In genomic region chr15:45087513-45087912, GRCh38 we compare ENCODE assay signal across 22 cellular contexts. TPM values are rescaled to one million over a fixed set of nuclear protein-coding genes. Genes with fewer than 3 reads are reported as not detected.
DNase-seq lines count a peak whose midpoint lies in the region; TF ChIP-seq lines count a peak whose summit lies in the region.
"Had no signal": no experiment of that assay in that cellular context is flagged by ENCODE, and none has a peak within 500 bp of the region (broad histone marks: within the 10 kb centered on the region; RNA-seq: fewer than 3 reads in every experiment).

No MANE protein-coding gene starts in this region.

- H3K9me3 Mint-ChIP-seq in endodermal cell, result no peaks in the 10 kb centered on the region
- H3K9me3 Mint-ChIP-seq: activated CD8-positive, alpha-beta T cell treated with anti-CD3 and anti-CD28 coated beads for 36 hours; activated naive CD8-positive, alpha-beta T cell treated with anti-CD3 and anti-CD28 coated beads for 36 hours; activated T-cell treated with anti-CD3 and anti-CD28 coated beads, Interleukin-2, amount 50 U/mL, for 72 hours; brain; dendritic cell treated with granulocyte-macrophage colony-stimulating factor and Interleukin-4, amounts not matched to agents 40 ng/mL and 50 ng/mL, for 4 days; mesothelial cell of epicardium; neural crest cell had no signal

- TF ChIP-seq CTCF in GM06990 (IDR thresholded peaks at IDR 0.05; ENCODE audit: insufficient read depth, low read length, poor library complexity, severe bottlenecking), result peak; percentile 23
- peak; percentile 55 for TF ChIP-seq CTCF in endodermal cell (conservative IDR thresholded peaks at IDR 0.05)
- TF ChIP-seq CTCF in mammary epithelial cell (conservative IDR thresholded peaks at IDR 0.05 in 1 of 2, IDR thresholded peaks at IDR 0.05 in 1 of 2; ENCODE audit: extremely low read depth in 1 of 2, insufficient read depth in 1 of 2, low read depth in 1 of 2, low read length in 2 of 2), result no peak

- H3K36me3 Mint-ChIP-seq in endodermal cell (ENCODE audit: low read depth), result no peaks in the 10 kb centered on the region
- H3K36me3 Mint-ChIP-seq: activated naive CD8-positive, alpha-beta T cell treated with anti-CD3 and anti-CD28 coated beads for 36 hours; brain; mesothelial cell of epicardium had no signal

- no peak overlapping the region for H3K4me3 Mint-ChIP-seq in endodermal cell
- H3K4me3 Mint-ChIP-seq: activated CD8-positive, alpha-beta T cell treated with anti-CD3 and anti-CD28 coated beads for 36 hours; activated naive CD8-positive, alpha-beta T cell treated with anti-CD3 and anti-CD28 coated beads for 36 hours; activated T-cell treated with anti-CD3 and anti-CD28 coated beads, Interleukin-2, amount 50 U/mL, for 72 hours; brain; dendritic cell treated with granulocyte-macrophage colony-stimulating factor and Interleukin-4, amounts not matched to agents 40 ng/mL and 50 ng/mL, for 4 days; mesothelial cell of epicardium; neural crest cell had no signal

- no peak overlapping the region for H3K4me2 ChIP-seq in trophoblast cell (ENCODE audit: low read length)
- H3K4me2 ChIP-seq in mammary epithelial cell (ENCODE audit: insufficient read depth, low read depth, low read length), result no peak overlapping the region
- H3K4me2 ChIP-seq: BLaER1 treated with 17β-estradiol and CSF1 and Interleukin-3, amounts not matched to agents 10 nM and 100 nM had no signal

- no peak overlapping the region for H2AK5ac ChIP-seq in trophoblast cell (ENCODE audit: low read length)

- dilution Hi-C loops in mammary epithelial cell (cut with HindIII; ENCODE audit: low sequenced_read_pairs), result no loop called here

- CTCF ChIA-PET in mammary epithelial cell (lab: Charles Lee; ENCODE audit: low non-redundant PET), result no interaction called here

- no peak overlapping the region for H3K18ac ChIP-seq in trophoblast cell (ENCODE audit: low read length)

- H3K14ac ChIP-seq in trophoblast cell (ENCODE audit: low read length), result no peak overlapping the region

- H3K27me3 Mint-ChIP-seq in endodermal cell (ENCODE audit: insufficient read depth), result peaks cover 49% of the 10 kb centered on the region

- H3K9me3 ChIP-seq in endodermal cell (ENCODE audit: control insufficient read depth, low read length) (no peaks in the 10 kb centered on the region), trophoblast cell (ENCODE audit: insufficient read depth, low read depth, low read length) (no peaks in the 10 kb centered on the region), mammary epithelial cell (replicated peaks; ENCODE audit: insufficient read depth, low read length) (no peaks in the 10 kb centered on the region)
- H3K9me3 ChIP-seq: BLaER1 treated with 17β-estradiol and CSF1 and Interleukin-3, amounts not matched to agents 10 nM and 100 nM; spleen had no signal

- no peak overlapping the region for H3K23ac ChIP-seq in trophoblast cell (ENCODE audit: low read length)

- H3K36me3 ChIP-seq in GM06990 (ENCODE audit: control insufficient read depth, insufficient read depth, low read length) (no peaks in the 10 kb centered on the region), H7 (replicated peaks; ENCODE audit: control insufficient read depth, insufficient read depth, low read length) (no peaks in the 10 kb centered on the region), endodermal cell (ENCODE audit: control insufficient read depth, insufficient read depth, low read length) (no peaks in the 10 kb centered on the region), trophoblast cell (ENCODE audit: control insufficient read depth in 1 of 2, insufficient read depth in 2 of 2, low read length in 2 of 2) (no peaks in the 10 kb centered on the region), mammary epithelial cell (ENCODE audit: insufficient read depth, low read length) (no peaks in the 10 kb centered on the region)
- H3K36me3 ChIP-seq: BLaER1 treated with 17β-estradiol and CSF1 and Interleukin-3, amounts not matched to agents 10 nM and 100 nM; spleen had no signal

- H4K8ac ChIP-seq in trophoblast cell (ENCODE audit: low read depth, low read length), result no peak overlapping the region

- peaks cover 8% of the 10 kb centered on the region for H3K4me1 ChIP-seq in endodermal cell (ENCODE audit: control insufficient read depth, insufficient read depth, low read length)
- H3K4me1 ChIP-seq in trophoblast cell (ENCODE audit: control insufficient read depth in 1 of 2, insufficient read depth in 2 of 2, low read length in 2 of 2), result no peaks in the 10 kb centered on the region
- H3K4me1 ChIP-seq in mammary epithelial cell (ENCODE audit: insufficient read depth, low read length), result no peaks in the 10 kb centered on the region
- H3K4me1 ChIP-seq: BLaER1 treated with 17β-estradiol and CSF1 and Interleukin-3, amounts not matched to agents 10 nM and 100 nM; foreskin keratinocyte; spleen had no signal

- no peak overlapping the region for H3K4ac ChIP-seq in trophoblast cell (ENCODE audit: low read depth, low read length)

- no peak overlapping the region for H2BK5ac ChIP-seq in trophoblast cell (ENCODE audit: low read depth, low read length, poor library complexity)

- no peaks in the 10 kb centered on the region for H3K79me2 ChIP-seq in trophoblast cell (ENCODE audit: control insufficient read depth, insufficient read depth, low read length, poor library complexity)
- no peaks in the 10 kb centered on the region for H3K79me2 ChIP-seq in mammary epithelial cell (ENCODE audit: insufficient read depth, low read length)

- no peaks in the 10 kb centered on the region for H4K20me1 ChIP-seq in mammary epithelial cell (ENCODE audit: insufficient read depth, low read length)
- H4K20me1 ChIP-seq: BLaER1 treated with 17β-estradiol and CSF1 and Interleukin-3, amounts not matched to agents 10 nM and 100 nM had no signal

- DNase-seq in GM06990 (ENCODE audit: extremely low read depth, insufficient read length) (no peak), H7 (peak; percentile 20), OCI-M1 (lab: John Stamatoyannopoulos, UW) (peak; percentile 54), endodermal cell (no peak), NCI-H128 (lab: John Stamatoyannopoulos, UW; ENCODE audit: unreplicated experiment) (no peak), trophoblast cell (no peak), mammary epithelial cell (no peak)
- DNase-seq: activated CD8-positive, alpha-beta T cell treated with anti-CD3 and anti-CD28 coated beads for 36 hours; activated naive CD8-positive, alpha-beta T cell treated with anti-CD3 and anti-CD28 coated beads for 36 hours; activated T-cell treated with anti-CD3 and anti-CD28 coated beads, Interleukin-2, amount 50 U/mL, for 72 hours; DMS153; foreskin keratinocyte; NCI-H446 treated with DMSO at 0.1 percent for 48 hours; spleen; stimulated activated CD8-positive, alpha-beta memory T cell treated with anti-CD3 and anti-CD28 coated beads, Interleukin-4, amount 100 ng/mL, for 48 hours; substantia nigra had no signal

- H3K27me3 ChIP-seq in GM06990 (replicated peaks; ENCODE audit: control insufficient read depth, insufficient read depth, low read length) (no peaks in the 10 kb centered on the region; the same call in none of the 2 replicates), H7 (ENCODE audit: control insufficient read depth, insufficient read depth, low read length) (no peaks in the 10 kb centered on the region; the same call in 1 of the 2 replicates), endodermal cell (ENCODE audit: control insufficient read depth, insufficient read depth, low read length, poor library complexity, severe bottlenecking) (peaks cover 69% of the 10 kb centered on the region), trophoblast cell (ENCODE audit: insufficient read depth, low read length) (no peaks in the 10 kb centered on the region), mammary epithelial cell (ENCODE audit: insufficient read depth, low read length) (no peaks in the 10 kb centered on the region)
- H3K27me3 ChIP-seq: BLaER1 treated with 17β-estradiol and CSF1 and Interleukin-3, amounts not matched to agents 10 nM and 100 nM had no signal

- H2AFZ ChIP-seq in trophoblast cell (ENCODE audit: insufficient read depth, low read length, poor library complexity), result no peak overlapping the region
- no peak overlapping the region for H2AFZ ChIP-seq in mammary epithelial cell (ENCODE audit: low read depth, low read length)

- WGBS in endodermal cell (ENCODE audit: insufficient coverage in 1 of 2, insufficient read length in 1 of 2), 2 experiments, result 89% methylated on average over 1 of the region's 1 CpG; no CpG with 5 or more reads in 1 of the 2 experiments
- WGBS in trophoblast cell (ENCODE audit: extremely low coverage, insufficient coverage, insufficient read length), result no CpG with 5 or more reads among the region's 1 CpG
- WGBS in mammary epithelial cell (ENCODE audit: low coverage, missing lambda C conversion rate), result 63% methylated on average over 1 of the region's 1 CpG

- H3K27ac Mint-ChIP-seq in endodermal cell, result no peak overlapping the region
- H3K27ac Mint-ChIP-seq: activated CD8-positive, alpha-beta T cell treated with anti-CD3 and anti-CD28 coated beads for 36 hours; activated naive CD8-positive, alpha-beta T cell treated with anti-CD3 and anti-CD28 coated beads for 36 hours; activated T-cell treated with anti-CD3 and anti-CD28 coated beads, Interleukin-2, amount 50 U/mL, for 72 hours; brain; dendritic cell treated with granulocyte-macrophage colony-stimulating factor and Interleukin-4, amounts not matched to agents 40 ng/mL and 50 ng/mL, for 4 days; mesothelial cell of epicardium had no signal

- no peak overlapping the region for H4K12ac ChIP-seq in trophoblast cell (ENCODE audit: low read depth, low read length)

- no TSS peak for BruUV-seq in mammary epithelial cell (replicated peaks; lab: Mats Ljungman, UMichigan)

- no peak overlapping the region for H2BK120ac ChIP-seq in trophoblast cell (ENCODE audit: insufficient read depth, low read length, poor library complexity)

- H3K27ac ChIP-seq in endodermal cell (ENCODE audit: low read depth, low read length) (no peak overlapping the region), trophoblast cell (ENCODE audit: low read depth, low read length) (no peak overlapping the region), mammary epithelial cell (ENCODE audit: insufficient read depth, low read depth, low read length) (no peak overlapping the region)
- H3K27ac ChIP-seq: BLaER1 treated with 17β-estradiol and CSF1 and Interleukin-3, amounts not matched to agents 10 nM and 100 nM; foreskin keratinocyte; spleen had no signal

- H3K9ac ChIP-seq in endodermal cell (ENCODE audit: extremely low read depth, low read length, poor library complexity, severe bottlenecking), result no peak overlapping the region
- no peak overlapping the region for H3K9ac ChIP-seq in trophoblast cell (ENCODE audit: low read length)
- no peak overlapping the region for H3K9ac ChIP-seq in mammary epithelial cell (ENCODE audit: insufficient read depth, low read length)
- H3K9ac ChIP-seq: BLaER1 treated with 17β-estradiol and CSF1 and Interleukin-3, amounts not matched to agents 10 nM and 100 nM had no signal

- in situ Hi-C loops in mammary epithelial cell (cut with MboI; ENCODE audit: low sequenced_read_pairs in 2 of 2), result no loop called here

- H3K4me3 ChIP-seq in GM06990 (replicated peaks; ENCODE audit: low read depth, low read length) (no peak overlapping the region), H7 (ENCODE audit: insufficient read depth, low read depth, low read length) (no peak overlapping the region), endodermal cell (ENCODE audit: low read length) (no peak overlapping the region), trophoblast cell (ENCODE audit: low read depth, low read length) (no peak overlapping the region), mammary epithelial cell (replicated peaks in 1 of 3; ENCODE audit: insufficient read depth in 1 of 3, low read depth in 2 of 3, low read length in 3 of 3) (no peak overlapping the region)
- H3K4me3 ChIP-seq: BLaER1 treated with 17β-estradiol and CSF1 and Interleukin-3, amounts not matched to agents 10 nM and 100 nM; spleen had no signal

- peaks cover 13% of the 10 kb centered on the region for H3K4me1 Mint-ChIP-seq in endodermal cell
- H3K4me1 Mint-ChIP-seq: activated naive CD8-positive, alpha-beta T cell treated with anti-CD3 and anti-CD28 coated beads for 36 hours; brain; neural crest cell had no signal

- no peaks in the 10 kb centered on the region for H3K79me1 ChIP-seq in trophoblast cell (ENCODE audit: low read length)

- intact Hi-C loops in mammary epithelial cell (cut with micrococcal nuclease), result no loop called here

- H4K91ac ChIP-seq in trophoblast cell (ENCODE audit: low read depth, low read length), result no peak overlapping the region

- no peak overlapping the region for H2BK12ac ChIP-seq in trophoblast cell (ENCODE audit: low read length)

RNA-seq across cellular contexts. Expression of gene DUOX2, which starts 26.5 kb away (rescaled TPM):
- 0.15 TPM in 1 of 2 replicates, not detected in the other for total RNA-seq in H7 (2014; rRNA removed; shearing (Covaris generic))
- total RNA-seq in endodermal cell, result under 1 TPM; 0.11 to 0.13 TPM
- 0.11 TPM for polyA plus RNA-seq in endodermal cell (2013, experiment 1 of 2)
- polyA plus RNA-seq in endodermal cell (2013, experiment 2 of 2), result 0.08 TPM
- 0.19 TPM in 2 replicates for polyA plus RNA-seq in trophoblast cell (2013)
- under 1 TPM; 0.24 to 0.33 TPM for total RNA-seq in mammary epithelial cell
- 0.06 TPM for polyA plus RNA-seq in mammary epithelial cell
- polyA minus RNA-seq in mammary epithelial cell, result not detected
- total RNA-seq: activated naive CD8-positive, alpha-beta T cell treated with anti-CD3 and anti-CD28 coated beads for 36 hours; M059J; spleen had no signal

RNA-seq across cellular contexts. Expression of gene DUOXA2, which starts 26.6 kb away (rescaled TPM):
- total RNA-seq in H7 (2014; rRNA removed; shearing (Covaris generic)), result not detected in 2 replicates
- total RNA-seq in endodermal cell, result not detected
- polyA plus RNA-seq in endodermal cell (2013, experiment 1 of 2), result not detected
- not detected for polyA plus RNA-seq in endodermal cell (2013, experiment 2 of 2)
- polyA plus RNA-seq in trophoblast cell (2013), result not detected in 2 replicates
- total RNA-seq in mammary epithelial cell, result not detected
- polyA plus RNA-seq in mammary epithelial cell, result not detected
- not detected for polyA minus RNA-seq in mammary epithelial cell
- total RNA-seq: activated CD8-positive, alpha-beta T cell treated with anti-CD3 and anti-CD28 coated beads for 36 hours; activated naive CD8-positive, alpha-beta T cell treated with anti-CD3 and anti-CD28 coated beads for 36 hours; activated T-cell treated with anti-CD3 and anti-CD28 coated beads, Interleukin-2, amount 50 U/mL, for 72 hours; foreskin keratinocyte; mesothelial cell of epicardium; neural crest cell; spleen had no signal
- polyA plus RNA-seq: foreskin keratinocyte had no signal

RNA-seq across cellular contexts. Expression of gene DUOXA1, which starts 42.2 kb away (rescaled TPM):
- 0.07 TPM in 1 of 2 replicates, not detected in the other for total RNA-seq in H7 (2014; rRNA removed; shearing (Covaris generic))
- total RNA-seq in endodermal cell, result under 1 TPM; 0.86 to 0.99 TPM
- polyA plus RNA-seq in endodermal cell (2013, experiment 1 of 2), result 0.14 TPM
- 0.91 TPM for polyA plus RNA-seq in endodermal cell (2013, experiment 2 of 2)
- 2.8 and 3.4 TPM in 2 replicates for polyA plus RNA-seq in trophoblast cell (2013)
- 1 to 10 TPM; 1.8 to 5.5 TPM for total RNA-seq in mammary epithelial cell
- polyA plus RNA-seq in mammary epithelial cell, result 2.2 TPM
- not detected for polyA minus RNA-seq in mammary epithelial cell
- total RNA-seq: activated CD8-positive, alpha-beta T cell treated with anti-CD3 and anti-CD28 coated beads for 36 hours; activated naive CD8-positive, alpha-beta T cell treated with anti-CD3 and anti-CD28 coated beads for 36 hours; M059J; neural crest cell had no signal

RNA-seq across cellular contexts. Expression of gene DUOX1, which starts 42.3 kb away (rescaled TPM):
- 0.24 and 0.37 TPM in 2 replicates for total RNA-seq in H7 (2014; rRNA removed; shearing (Covaris generic))
- total RNA-seq in endodermal cell (1 to 10 TPM; 1.2 to 1.9 TPM), mammary epithelial cell (10 to 100 TPM; 15.0 to 42.8 TPM)
- polyA plus RNA-seq in endodermal cell (2013, experiment 1 of 2), result 0.43 TPM
- 0.29 TPM for polyA plus RNA-seq in endodermal cell (2013, experiment 2 of 2)
- 1.1 and 1.4 TPM in 2 replicates for polyA plus RNA-seq in trophoblast cell (2013)
- 10.5 TPM for polyA plus RNA-seq in mammary epithelial cell
- 25.9 TPM for polyA minus RNA-seq in mammary epithelial cell
- total RNA-seq: activated CD8-positive, alpha-beta T cell treated with anti-CD3 and anti-CD28 coated beads for 36 hours; M059J; neural crest cell had no signal

Comparison
In these comparisons a context has a peak if more than half of its experiments do, and no peak if none do; other contexts are left out.
1. DNase-seq: peak in H7 (single experiment) and OCI-M1 (single experiment); none in GM06990 (single experiment), endodermal cell (single experiment), NCI-H128 (single experiment), trophoblast cell (0 of 2) and mammary epithelial cell (single experiment).
2. CTCF ChIP-seq: peak in GM06990 (single experiment) and endodermal cell (single experiment); none in mammary epithelial cell (0 of 2).